ENCODE assay signal across 8 cellular contexts in genomic region chr20:45857836-45858250, GRCh38. TPM values are rescaled to one million over a fixed set of nuclear protein-coding genes. Genes with fewer than 3 reads are reported as not detected.
A peak's percentile ranks its signal among the peaks of the same experiment; 100 is the strongest.
DNase-seq lines count a peak whose midpoint lies in the region; ATAC-seq, FAIRE-seq and TF ChIP-seq lines count a peak whose summit lies in the region.

No MANE protein-coding gene starts in this region.

- H2BK120ac ChIP-seq in H1 (replicated peaks; ENCODE audit: low read depth, low read length): no peak overlapping the region

- no peak overlapping the region for H2AK5ac ChIP-seq in H1 (ENCODE audit: low read depth, low read length)

- no peaks in the 10 kb centered on the region for H3K9me3 Mint-ChIP-seq in nephron progenitor cell

- H3K4me3 ChIP-seq in H1 (ENCODE audit: extremely low read depth in 1 of 4, insufficient read depth in 2 of 4, low read depth in 3 of 4, low read length in 4 of 4): peak overlapping the region; percentile 41 to 94 (median 77); a peak in 7 of 8 replicates

- H3K4me1 ChIP-seq in H1 (replicated peaks in 1 of 4; ENCODE audit: control insufficient read depth in 3 of 4, insufficient read depth in 4 of 4, low read length in 3 of 4): peaks cover 10 to 15% (median 13%) of the 10 kb centered on the region in 4 experiments

- peak overlapping the region; percentile 81 for H3K27ac Mint-ChIP-seq in nephron progenitor cell

- no peak for TF ChIP-seq RAD21 in H1 (IDR thresholded peaks at IDR 0.05 in 1 of 2, conservative IDR thresholded peaks at IDR 0.05 in 1 of 2; ENCODE audit: low read depth in 2 of 2, low read length in 2 of 2)

- peaks cover 61% of the 10 kb centered on the region for H3K4me1 Mint-ChIP-seq in nephron progenitor cell

- H3K23ac ChIP-seq in H1 (ENCODE audit: insufficient read length): no peak overlapping the region

- H2BK20ac ChIP-seq in H1 (ENCODE audit: low read length): no peak overlapping the region

- peak overlapping the region; percentile 49 for H4K5ac ChIP-seq in H1 (ENCODE audit: insufficient read length, low read depth, low read length)

- CTCF ChIA-PET in H1 (lab: Charles Lee; ENCODE audit: partially characterized antibody): interaction anchor here (1.0 to 1.4 kb wide), 3 partner anchors 11 to 36 kb away, joined by 3 to 4 read pairs (median 4); no protein-coding TSS in a partner anchor

- peak overlapping the region; percentile 78 for H3K18ac ChIP-seq in H1 (ENCODE audit: extremely low read depth, low read length)

- no peaks in the 10 kb centered on the region for H3K9me3 ChIP-seq in H1 (ENCODE audit: insufficient read depth in 2 of 2, low read depth in 1 of 2, low read length in 1 of 2)

- WGBS in H1 (ENCODE audit: extremely low coverage in 1 of 2, insufficient coverage in 1 of 2, insufficient read length in 1 of 2, insufficient replicate concordance in 2 of 2, low coverage in 1 of 2, low lambda C conversion rate in 2 of 2, missing lambda C conversion rate in 1 of 2), 2 experiments: 4% methylated on average over 9 of the region's 14 CpGs; no CpG with 5 or more reads in 1 of the 2 experiments

- peak overlapping the region; percentile 89; the same call in 1 of the 2 replicates for H2BK5ac ChIP-seq in H1 (ENCODE audit: low read depth, low read length)

- peak overlapping the region; percentile 21 for H3K56ac ChIP-seq in H1 (replicated peaks; ENCODE audit: insufficient read length, low read depth, low read length)

- no peak overlapping the region for H3K27ac ChIP-seq in H1 (ENCODE audit: low read depth, low read length)

- no peak for TF ChIP-seq CTCF in H1 (IDR thresholded peaks at IDR 0.05; ENCODE audit: control extremely low read depth in 1 of 3, insufficient read depth in 1 of 3, low read depth in 1 of 3, low read length in 3 of 3)
- TF ChIP-seq CTCF in nephron progenitor cell (IDR thresholded peaks at IDR 0.05): no peak

- TF ChIP-seq POLR2A in H1 (IDR thresholded peaks at IDR 0.05; ENCODE audit: control extremely low read depth in 1 of 2, low read depth in 2 of 2, low read length in 2 of 2): no peak

- H3K4me2 ChIP-seq in H1 (ENCODE audit: insufficient read depth in 1 of 2, low read depth in 2 of 2, low read length in 2 of 2): peak overlapping the region; percentile 74 to 88

- peaks cover 0 to 6% (median 0%) of the 10 kb centered on the region in 4 experiments; a peak in 2 of 8 replicates for H3K36me3 ChIP-seq in H1 (ENCODE audit: control insufficient read depth in 2 of 4, insufficient read depth in 4 of 4, low read length in 3 of 4)

- no peak overlapping the region for H2BK12ac ChIP-seq in H1 (ENCODE audit: low read depth, low read length)

- DNase-seq in stimulated activated CD4-positive, alpha-beta T cell treated with anti-CD3 and anti-CD28 coated beads, Interleukin-12 subunit alpha, Interleukin-12 subunit beta, amount 100 ng/mL, for 48 hours (ENCODE audit: low read depth in 2 of 3, low spot score in 1 of 3): peak; percentile 26 to 42 (median 35)
- no peak for DNase-seq in stimulated activated CD4-positive, alpha-beta T cell treated with anti-CD3 and anti-CD28 coated beads, Interleukin-12 subunit alpha, Interleukin-12 subunit beta, amount 100 ng/mL, for 4 hours
- DNase-seq in RPMI7951 (ENCODE audit: low read depth) (peak; percentile 48), H1 (ENCODE audit: low read depth in 1 of 2, low spot score in 2 of 2) (no peak), nephron progenitor cell (no peak), ureter (ENCODE audit: low spot score) (no peak)
- no peak for DNase-seq in effector CD8-positive, alpha-beta T cell (lab: John Stamatoyannopoulos, UW)

- H3K36me3 Mint-ChIP-seq in nephron progenitor cell (ENCODE audit: low read depth): peaks cover 14% of the 10 kb centered on the region

- TF ChIP-seq EP300 in H1 (IDR thresholded peaks at IDR 0.05; ENCODE audit: borderline replicate concordance in 1 of 2, low read depth in 2 of 2, low read length in 2 of 2): no peak

- peaks cover 0 to 19% of the 10 kb centered on the region in 2 experiments; a peak in 2 of 4 replicates for H3K79me2 ChIP-seq in H1 (ENCODE audit: control insufficient read depth in 1 of 2, insufficient read depth in 2 of 2, low read length in 2 of 2)

- H3K9ac ChIP-seq in H1 (replicated peaks in 1 of 4; ENCODE audit: extremely low read depth in 1 of 4, low read depth in 3 of 4, low read length in 3 of 4): 0 out of 7 replicates have a peak overlapping the region, but pooled peaks of 1 of the 4 experiments have one; percentile 10

- no peak for FAIRE-seq in H1 (lab: Jason Lieb, UNC)

- H3K27me3 ChIP-seq in H1 (replicated peaks in 1 of 4; ENCODE audit: control insufficient read depth in 3 of 4, extremely low read depth in 1 of 4, insufficient read depth in 3 of 4, low read length in 3 of 4): no peaks in the 10 kb centered on the region

- no peak overlapping the region; the same call in 1 of the 2 replicates for H4K8ac ChIP-seq in H1 (ENCODE audit: extremely low read depth, insufficient read depth, low read length)

- peak overlapping the region; percentile 95 for H3K4me3 Mint-ChIP-seq in nephron progenitor cell

- H4K91ac ChIP-seq in H1 (replicated peaks; ENCODE audit: insufficient read length, low read length): peak overlapping the region; percentile 22

- POLR2A ChIA-PET in H1 (lab: Charles Lee; ENCODE audit: partially characterized antibody): interaction anchor here (1.0 to 9.9 kb wide), 13 partner anchors 9 to 231 kb away, joined by 3 to 178 read pairs (median 7); partner anchors contain the start of genes NEURL2, PCIF1, SNX21 and ZSWIM1

- H3K4ac ChIP-seq in H1 (replicated peaks; ENCODE audit: insufficient read length, low read depth, low read length): no peak overlapping the region

- H3K79me1 ChIP-seq in H1 (ENCODE audit: low read depth, low read length): no peaks in the 10 kb centered on the region; the same call in 1 of the 2 replicates

- H3K14ac ChIP-seq in H1 (ENCODE audit: insufficient read length): no peak overlapping the region

- peaks cover 3% of the 10 kb centered on the region for H3K27me3 Mint-ChIP-seq in nephron progenitor cell (ENCODE audit: low read depth, poor library complexity)

- peak overlapping the region; percentile 54 for H2AFZ ChIP-seq in H1 (ENCODE audit: low read length)

- peak; percentile 19 for ATAC-seq in HG02852 (IDR thresholded peaks at IDR 0.05; ENCODE audit: unreplicated experiment)

- no peak overlapping the region for H2BK15ac ChIP-seq in H1 (ENCODE audit: low read length)

- H3K23me2 ChIP-seq in H1 (ENCODE audit: low read depth, low read length): peaks cover 8% of the 10 kb centered on the region; the same call in 1 of the 2 replicates

- H4K20me1 ChIP-seq in H1 (replicated peaks in 1 of 2; ENCODE audit: control insufficient read depth in 1 of 2, insufficient read depth in 2 of 2, low read length in 2 of 2): no peaks in the 10 kb centered on the region

RNA-seq across cellular contexts. Expression of gene ZSWIM3, which starts 0.4 kb away (rescaled TPM):
- total RNA-seq in RPMI7951 (2014; rRNA removed; shearing (Covaris generic)): 9.3 and 9.4 TPM in 2 replicates
- total RNA-seq in H1 (2021; fragmentation: NEBNext Ultra II Directional; extraction: Animal tissue kit (Norgen Biotek cat#: 25700)): 6.8 and 6.9 TPM in 2 replicates
- polyA plus RNA-seq in H1 (2011; rRNA removed): 5.4 and 5.5 TPM in 2 replicates
- polyA plus RNA-seq in H1 (2011; cell fraction: cytosol; rRNA removed): 6.0 TPM
- polyA plus RNA-seq in H1 (2011; cell fraction: nucleus; rRNA removed): 4.9 TPM
- polyA plus RNA-seq in H1 (2012, experiment 1 of 2): 4.5 to 6.2 TPM (median 5.5 TPM) in 4 replicates
- polyA plus RNA-seq in H1 (2012, experiment 2 of 2): 5.7 TPM
- polyA plus RNA-seq in H1 (2013, experiment 1 of 2): 3.6 TPM
- 3.2 TPM for polyA plus RNA-seq in H1 (2013, experiment 2 of 2)
- polyA minus RNA-seq in H1 (2011; rRNA and poly(A)+ RNA removed): 12.3 and 13.6 TPM in 2 replicates
- 3.5 TPM for polyA minus RNA-seq in H1 (2011; cell fraction: cytosol; rRNA and poly(A)+ RNA removed)
- polyA minus RNA-seq in H1 (2011; cell fraction: nucleus; rRNA and poly(A)+ RNA removed): 4.4 TPM
- total RNA-seq in ureter: 4.1 TPM

RNA-seq across cellular contexts. Expression of gene ACOT8, which starts 0.7 kb away (rescaled TPM):
- 102 and 119 TPM in 2 replicates for total RNA-seq in RPMI7951 (2014; rRNA removed; shearing (Covaris generic))
- total RNA-seq in H1 (2021; fragmentation: NEBNext Ultra II Directional; extraction: Animal tissue kit (Norgen Biotek cat#: 25700)): 37.3 and 37.6 TPM in 2 replicates
- polyA plus RNA-seq in H1 (2011; rRNA removed): 88.8 and 127 TPM in 2 replicates
- 101 TPM for polyA plus RNA-seq in H1 (2011; cell fraction: cytosol; rRNA removed)
- 83.1 TPM for polyA plus RNA-seq in H1 (2011; cell fraction: nucleus; rRNA removed)
- 28.5 to 43.1 TPM (median 40.4 TPM) in 4 replicates for polyA plus RNA-seq in H1 (2012, experiment 1 of 2)
- polyA plus RNA-seq in H1 (2012, experiment 2 of 2): 56.9 TPM
- polyA plus RNA-seq in H1 (2013, experiment 1 of 2): 24.6 TPM
- 25.6 TPM for polyA plus RNA-seq in H1 (2013, experiment 2 of 2)
- 31.6 and 39.7 TPM in 2 replicates for polyA minus RNA-seq in H1 (2011; rRNA and poly(A)+ RNA removed)
- polyA minus RNA-seq in H1 (2011; cell fraction: cytosol; rRNA and poly(A)+ RNA removed): 25.0 TPM
- polyA minus RNA-seq in H1 (2011; cell fraction: nucleus; rRNA and poly(A)+ RNA removed): 48.3 TPM
- 21.0 TPM for total RNA-seq in ureter

RNA-seq across cellular contexts. Expression of gene ZSWIM1, which starts 23.2 kb away (rescaled TPM):
- total RNA-seq in RPMI7951 (2014; rRNA removed; shearing (Covaris generic)): 17.0 and 20.4 TPM in 2 replicates
- 15.6 and 16.7 TPM in 2 replicates for total RNA-seq in H1 (2021; fragmentation: NEBNext Ultra II Directional; extraction: Animal tissue kit (Norgen Biotek cat#: 25700))
- polyA plus RNA-seq in H1 (2011; rRNA removed): 13.2 and 14.1 TPM in 2 replicates
- 11.0 TPM for polyA plus RNA-seq in H1 (2011; cell fraction: cytosol; rRNA removed)
- 15.2 TPM for polyA plus RNA-seq in H1 (2011; cell fraction: nucleus; rRNA removed)
- polyA plus RNA-seq in H1 (2012, experiment 1 of 2): 12.4 to 14.5 TPM (median 14.0 TPM) in 4 replicates
- polyA plus RNA-seq in H1 (2012, experiment 2 of 2): 10.0 TPM
- polyA plus RNA-seq in H1 (2013, experiment 1 of 2): 12.6 TPM
- polyA plus RNA-seq in H1 (2013, experiment 2 of 2): 12.3 TPM
- 30.5 and 33.6 TPM in 2 replicates for polyA minus RNA-seq in H1 (2011; rRNA and poly(A)+ RNA removed)
- 15.8 TPM for polyA minus RNA-seq in H1 (2011; cell fraction: cytosol; rRNA and poly(A)+ RNA removed)
- polyA minus RNA-seq in H1 (2011; cell fraction: nucleus; rRNA and poly(A)+ RNA removed): 15.7 TPM
- 14.4 TPM for total RNA-seq in ureter

RNA-seq across cellular contexts. Expression of gene SNX21, which starts 24.2 kb away (rescaled TPM):
- 54.1 and 59.8 TPM in 2 replicates for total RNA-seq in RPMI7951 (2014; rRNA removed; shearing (Covaris generic))
- total RNA-seq in H1 (2021; fragmentation: NEBNext Ultra II Directional; extraction: Animal tissue kit (Norgen Biotek cat#: 25700)): 16.1 and 16.8 TPM in 2 replicates
- 15.8 and 28.2 TPM in 2 replicates for polyA plus RNA-seq in H1 (2011; rRNA removed)
- 19.5 TPM for polyA plus RNA-seq in H1 (2011; cell fraction: cytosol; rRNA removed)
- 32.5 TPM for polyA plus RNA-seq in H1 (2011; cell fraction: nucleus; rRNA removed)
- polyA plus RNA-seq in H1 (2012, experiment 1 of 2): 7.7 to 11.1 TPM (median 10.4 TPM) in 4 replicates
- 9.3 TPM for polyA plus RNA-seq in H1 (2012, experiment 2 of 2)
- polyA plus RNA-seq in H1 (2013, experiment 1 of 2): 11.8 TPM
- 12.0 TPM for polyA plus RNA-seq in H1 (2013, experiment 2 of 2)
- 10.1 and 11.8 TPM in 2 replicates for polyA minus RNA-seq in H1 (2011; rRNA and poly(A)+ RNA removed)
- 18.1 TPM for polyA minus RNA-seq in H1 (2011; cell fraction: cytosol; rRNA and poly(A)+ RNA removed)
- 21.0 TPM for polyA minus RNA-seq in H1 (2011; cell fraction: nucleus; rRNA and poly(A)+ RNA removed)
- 31.4 TPM for total RNA-seq in ureter

RNA-seq across cellular contexts. Expression of gene SPATA25, which starts 29.6 kb away (rescaled TPM):
- total RNA-seq in RPMI7951 (2014; rRNA removed; shearing (Covaris generic)): 0.98 TPM in 1 of 2 replicates, not detected in the other
- 2.5 and 3.0 TPM in 2 replicates for total RNA-seq in H1 (2021; fragmentation: NEBNext Ultra II Directional; extraction: Animal tissue kit (Norgen Biotek cat#: 25700))
- 2.0 and 3.2 TPM in 2 replicates for polyA plus RNA-seq in H1 (2011; rRNA removed)
- polyA plus RNA-seq in H1 (2011; cell fraction: cytosol; rRNA removed): 4.1 TPM
- 8.0 TPM for polyA plus RNA-seq in H1 (2011; cell fraction: nucleus; rRNA removed)
- 1.9 to 4.4 TPM (median 3.5 TPM) in 4 replicates for polyA plus RNA-seq in H1 (2012, experiment 1 of 2)
- 0.77 TPM for polyA plus RNA-seq in H1 (2012, experiment 2 of 2)
- 1.3 TPM for polyA plus RNA-seq in H1 (2013, experiment 1 of 2)
- polyA plus RNA-seq in H1 (2013, experiment 2 of 2): 1.3 TPM
- polyA minus RNA-seq in H1 (2011; rRNA and poly(A)+ RNA removed): 1.2 and 2.7 TPM in 2 replicates
- polyA minus RNA-seq in H1 (2011; cell fraction: cytosol; rRNA and poly(A)+ RNA removed): not detected
- 7.0 TPM for polyA minus RNA-seq in H1 (2011; cell fraction: nucleus; rRNA and poly(A)+ RNA removed)
- 8.6 TPM for total RNA-seq in ureter

Comparison
In these comparisons a context has a peak if more than half of its experiments do, and no peak if none do; other contexts are left out.
1. DNase-seq: peak in stimulated activated CD4-positive, alpha-beta T cell treated with anti-CD3 and anti-CD28 coated beads, Interleukin-12 subunit alpha, Interleukin-12 subunit beta, amount 100 ng/mL, for 48 hours (3 of 3) and RPMI7951 (single experiment); none in stimulated activated CD4-positive, alpha-beta T cell treated with anti-CD3 and anti-CD28 coated beads, Interleukin-12 subunit alpha, Interleukin-12 subunit beta, amount 100 ng/mL, for 4 hours (single experiment), H1 (0 of 2), nephron progenitor cell (single experiment), ureter (single experiment) and effector CD8-positive, alpha-beta T cell (single experiment).